ENCODE assay signal across 10 cellular contexts in genomic region chr3:12046406-12046805, GRCh38. TPM values are rescaled to one million over a fixed set of nuclear protein-coding genes. Genes with fewer than 3 reads are reported as not detected.
DNase-seq lines count a peak whose midpoint lies in the region; ATAC-seq and TF ChIP-seq lines count a peak whose summit lies in the region.
"Had no signal": no experiment of that assay in that cellular context is flagged by ENCODE, and none has a peak within 500 bp of the region (broad histone marks: within the 10 kb centered on the region; RNA-seq: fewer than 3 reads in every experiment).

No MANE protein-coding gene starts in this region.

- no peaks in the 10 kb centered on the region for H3K27me3 ChIP-seq in GM23338 (ENCODE audit: insufficient read depth)

- no peak overlapping the region for H2AFZ ChIP-seq in GM23338

- no peaks in the 10 kb centered on the region for H3K36me3 ChIP-seq in GM23338 (ENCODE audit: insufficient read depth)

- H3K4me3 ChIP-seq in GM23338: no peak overlapping the region

- H3K4me3 Mint-ChIP-seq in GM23338 (no peak overlapping the region), nephron progenitor cell (no peak overlapping the region)
- no peak overlapping the region for H3K4me3 Mint-ChIP-seq in activated naive CD8-positive, alpha-beta T cell treated with anti-CD3 and anti-CD28 coated beads for 36 hours

- peak; percentile 33 for DNase-seq in GM23338 (ENCODE audit: low spot score)
- peak; percentile 43 for DNase-seq in NCI-H2029 treated with DMSO at 0.1 percent for 48 hours (lab: John Stamatoyannopoulos, UW)
- DNase-seq in astrocyte of the hippocampus (ENCODE audit: low read depth, low spot score): peak; percentile 2
- no peak for DNase-seq in nephron progenitor cell
- DNase-seq in activated naive CD8-positive, alpha-beta T cell treated with anti-CD3 and anti-CD28 coated beads for 36 hours: no peak
- DNase-seq in T-helper 9 cell: no peak
- DNase-seq: effector memory CD4-positive, alpha-beta T cell; IMR-90 had no signal

- no peak overlapping the region for H3K4me2 ChIP-seq in GM23338

- H3K27ac Mint-ChIP-seq in GM23338: no peak overlapping the region
- H3K27ac Mint-ChIP-seq in nephron progenitor cell: no peak overlapping the region
- H3K27ac Mint-ChIP-seq in activated naive CD8-positive, alpha-beta T cell treated with anti-CD3 and anti-CD28 coated beads for 36 hours: no peak overlapping the region

- ATAC-seq in GM23338: no peak
- no peak for ATAC-seq in HG03175 (IDR thresholded peaks at IDR 0.05; ENCODE audit: unreplicated experiment)
- ATAC-seq in GM21367 (IDR thresholded peaks at IDR 0.05; ENCODE audit: unreplicated experiment): no peak

- no peaks in the 10 kb centered on the region for H3F3A ChIP-seq in GM23338 (replicated peaks; ENCODE audit: low read depth)

- H3K9me3 Mint-ChIP-seq in GM23338 (no peaks in the 10 kb centered on the region), nephron progenitor cell (no peaks in the 10 kb centered on the region)
- H3K9me3 Mint-ChIP-seq in activated naive CD8-positive, alpha-beta T cell treated with anti-CD3 and anti-CD28 coated beads for 36 hours: no peaks in the 10 kb centered on the region

- H3K27ac ChIP-seq in GM23338 (ENCODE audit: low read depth): no peak overlapping the region

- TF ChIP-seq CTCF in GM23338 (conservative IDR thresholded peaks at IDR 0.05; ENCODE audit: low read depth in 2 of 2): peak; percentile 66 to 69
- peak; percentile 28 for TF ChIP-seq CTCF in nephron progenitor cell (IDR thresholded peaks at IDR 0.05)

- peaks cover 1% of the 10 kb centered on the region; the same call in 1 of the 2 replicates for H3K4me1 ChIP-seq in GM23338 (ENCODE audit: insufficient read depth)

- H4K20me1 ChIP-seq in GM23338 (replicated peaks; ENCODE audit: insufficient read depth): no peaks in the 10 kb centered on the region

- no peaks in the 10 kb centered on the region; the same call in 1 of the 2 replicates for H3K79me2 ChIP-seq in GM23338 (replicated peaks; ENCODE audit: insufficient read depth)

- H3K4me1 Mint-ChIP-seq in GM23338: peaks cover 2% of the 10 kb centered on the region; the same call in 2 of the 3 replicates
- no peaks in the 10 kb centered on the region for H3K4me1 Mint-ChIP-seq in nephron progenitor cell
- H3K4me1 Mint-ChIP-seq in activated naive CD8-positive, alpha-beta T cell treated with anti-CD3 and anti-CD28 coated beads for 36 hours: no peaks in the 10 kb centered on the region

- H3K27me3 Mint-ChIP-seq in GM23338 (ENCODE audit: insufficient read depth, low read depth, poor library complexity): peaks cover 3% of the 10 kb centered on the region
- H3K27me3 Mint-ChIP-seq in nephron progenitor cell (ENCODE audit: low read depth, poor library complexity): peaks cover 6% of the 10 kb centered on the region
- peaks cover 25% of the 10 kb centered on the region for H3K27me3 Mint-ChIP-seq in activated naive CD8-positive, alpha-beta T cell treated with anti-CD3 and anti-CD28 coated beads for 36 hours

- H3K36me3 Mint-ChIP-seq in GM23338 (ENCODE audit: low read depth) (no peaks in the 10 kb centered on the region), nephron progenitor cell (ENCODE audit: low read depth) (no peaks in the 10 kb centered on the region)
- no peaks in the 10 kb centered on the region for H3K36me3 Mint-ChIP-seq in activated naive CD8-positive, alpha-beta T cell treated with anti-CD3 and anti-CD28 coated beads for 36 hours

- no peaks in the 10 kb centered on the region for H3K9me2 ChIP-seq in GM23338 (ENCODE audit: insufficient read depth)

TF ChIP-seq in GM23338, 12 proteins besides CTCF, POLR2A, EP300 and RAD21 (continues in another document):
- TF ChIP-seq ZNF331 (CRISPR knock-in tag; IDR thresholded peaks at IDR 0.05; ENCODE audit: low read depth) (no peak), NANOG (IDR thresholded peaks at IDR 0.05; ENCODE audit: borderline replicate concordance) (no peak), EZH2phosphoT487 (IDR thresholded peaks at IDR 0.05; ENCODE audit: unreplicated experiment) (no peak), JUNB (IDR thresholded peaks at IDR 0.05; ENCODE audit: unreplicated experiment) (no peak), ZNF114 (CRISPR knock-in tag; IDR thresholded peaks at IDR 0.05) (no peak), EZH2 (IDR thresholded peaks at IDR 0.05; ENCODE audit: low read depth, unreplicated experiment) (no peak), STAT1 (IDR thresholded peaks at IDR 0.05; ENCODE audit: unreplicated experiment) (no peak), POLR2AphosphoS5 (IDR thresholded peaks at IDR 0.05; ENCODE audit: low read depth) (no peak), CREB1 (CRISPR knock-in tag; IDR thresholded peaks at IDR 0.05; ENCODE audit: low read depth) (no peak)
- TF ChIP-seq, protein P1, sequence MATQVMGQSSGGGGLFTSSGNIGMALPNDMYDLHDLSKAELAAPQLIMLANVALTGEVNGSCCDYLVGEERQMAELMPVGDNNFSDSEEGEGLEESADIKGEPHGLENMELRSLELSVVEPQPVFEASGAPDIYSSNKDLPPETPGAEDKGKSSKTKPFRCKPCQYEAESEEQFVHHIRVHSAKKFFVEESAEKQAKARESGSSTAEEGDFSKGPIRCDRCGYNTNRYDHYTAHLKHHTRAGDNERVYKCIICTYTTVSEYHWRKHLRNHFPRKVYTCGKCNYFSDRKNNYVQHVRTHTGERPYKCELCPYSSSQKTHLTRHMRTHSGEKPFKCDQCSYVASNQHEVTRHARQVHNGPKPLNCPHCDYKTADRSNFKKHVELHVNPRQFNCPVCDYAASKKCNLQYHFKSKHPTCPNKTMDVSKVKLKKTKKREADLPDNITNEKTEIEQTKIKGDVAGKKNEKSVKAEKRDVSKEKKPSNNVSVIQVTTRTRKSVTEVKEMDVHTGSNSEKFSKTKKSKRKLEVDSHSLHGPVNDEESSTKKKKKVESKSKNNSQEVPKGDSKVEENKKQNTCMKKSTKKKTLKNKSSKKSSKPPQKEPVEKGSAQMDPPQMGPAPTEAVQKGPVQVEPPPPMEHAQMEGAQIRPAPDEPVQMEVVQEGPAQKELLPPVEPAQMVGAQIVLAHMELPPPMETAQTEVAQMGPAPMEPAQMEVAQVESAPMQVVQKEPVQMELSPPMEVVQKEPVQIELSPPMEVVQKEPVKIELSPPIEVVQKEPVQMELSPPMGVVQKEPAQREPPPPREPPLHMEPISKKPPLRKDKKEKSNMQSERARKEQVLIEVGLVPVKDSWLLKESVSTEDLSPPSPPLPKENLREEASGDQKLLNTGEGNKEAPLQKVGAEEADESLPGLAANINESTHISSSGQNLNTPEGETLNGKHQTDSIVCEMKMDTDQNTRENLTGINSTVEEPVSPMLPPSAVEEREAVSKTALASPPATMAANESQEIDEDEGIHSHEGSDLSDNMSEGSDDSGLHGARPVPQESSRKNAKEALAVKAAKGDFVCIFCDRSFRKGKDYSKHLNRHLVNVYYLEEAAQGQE (IDR thresholded peaks at IDR 0.05; ENCODE audit: unreplicated experiment): no peak

RNA-seq across cellular contexts. Expression of gene SYN2, which starts 42.2 kb away (rescaled TPM):
- total RNA-seq in GM23338 (2014; rRNA removed; shearing (Covaris generic)): 7.5 and 8.5 TPM in 2 replicates
- 2.2 and 2.7 TPM in 2 replicates for polyA plus RNA-seq in GM23338 (2016; fragmentation: Nextera tagmentation; extraction: Ambion mirVana)
- under 1 TPM; 0.35 to 0.66 TPM for total RNA-seq in activated naive CD8-positive, alpha-beta T cell treated with anti-CD3 and anti-CD28 coated beads for 36 hours

Comparison
In these comparisons a context has a peak if more than half of its experiments do, and no peak if none do; other contexts are left out.
1. DNase-seq: peak in GM23338 (single experiment), NCI-H2029 treated with DMSO at 0.1 percent for 48 hours (single experiment) and astrocyte of the hippocampus (single experiment); none in nephron progenitor cell (single experiment), activated naive CD8-positive, alpha-beta T cell treated with anti-CD3 and anti-CD28 coated beads for 36 hours (single experiment) and T-helper 9 cell (single experiment).